In the genomic region with DNA sequence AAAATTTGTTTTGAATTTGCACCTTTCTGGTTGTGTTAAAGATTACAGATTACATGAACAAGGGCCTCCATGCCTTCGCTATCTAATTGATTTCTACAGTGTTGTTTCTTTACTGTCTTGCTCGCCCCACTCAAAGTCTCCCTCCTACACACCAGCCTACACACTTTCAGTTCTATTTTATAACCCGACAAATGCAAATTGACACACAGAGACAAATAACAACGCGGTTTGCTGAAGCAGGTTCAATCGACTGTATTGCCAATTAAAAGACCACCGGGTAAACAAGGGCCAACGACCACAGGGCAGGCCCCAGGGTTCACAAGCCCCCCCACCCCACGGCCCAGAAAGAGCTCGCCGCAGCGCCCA, we compare ENCODE assay signal across 8 cellular contexts. TPM values are rescaled to one million over a fixed set of nuclear protein-coding genes. Genes with fewer than 3 reads are reported as not detected.
A peak's percentile ranks its signal among the peaks of the same experiment; 100 is the strongest.
DNase-seq lines count a peak whose midpoint lies in the region; ATAC-seq and TF ChIP-seq lines count a peak whose summit lies in the region.

No MANE protein-coding gene starts in this region.

- peaks cover 5% of the 10 kb centered on the region; the same call in 1 of the 2 replicates for H3K36me3 ChIP-seq in HUES64 (ENCODE audit: insufficient read depth, low read length)
- H3K36me3 ChIP-seq in mucosa of stomach (ENCODE audit: control insufficient read depth, insufficient read depth, low read length): no peaks in the 10 kb centered on the region

- peak; percentile 15 for ATAC-seq in GM18867 (IDR thresholded peaks at IDR 0.05; ENCODE audit: unreplicated experiment)

- DNase-seq in cardiac fibroblast (ENCODE audit: low read depth in 2 of 2) (no peak), NCI-H2196 treated with DMSO at 0.1 percent for 48 hours (lab: John Stamatoyannopoulos, UW; ENCODE audit: unreplicated experiment) (no peak), OCI-M2 (lab: John Stamatoyannopoulos, UW; ENCODE audit: unreplicated experiment) (no peak), mucosa of gallbladder (ENCODE audit: low spot score) (no peak), T1000 (lab: John Stamatoyannopoulos, UW) (no peak)

- WGBS in HUES64: under 1% methylated on average over 12 of the region's 12 CpGs

- TF ChIP-seq CTCF in cardiac fibroblast (IDR thresholded peaks at IDR 0.05; ENCODE audit: low read depth, low read length): no peak

- H3K9ac ChIP-seq in HUES64 (ENCODE audit: low read depth, low read length) (peak overlapping the region; percentile 94), mucosa of stomach (ENCODE audit: low read length) (peak overlapping the region; percentile 76)

- H3K9me3 ChIP-seq in HUES64 (ENCODE audit: insufficient read depth, low read depth, low read length) (no peaks in the 10 kb centered on the region), mucosa of stomach (ENCODE audit: control insufficient read depth, low read length) (no peaks in the 10 kb centered on the region)

- H3K27me3 ChIP-seq in HUES64 (ENCODE audit: insufficient read depth, low read length): no peaks in the 10 kb centered on the region
- no peaks in the 10 kb centered on the region for H3K27me3 ChIP-seq in mucosa of stomach (ENCODE audit: control insufficient read depth, insufficient read depth, low read length)

- peak overlapping the region; percentile 94 for H3K27ac ChIP-seq in HUES64 (ENCODE audit: low read depth, low read length)

- H3K4me3 ChIP-seq in HUES64 (ENCODE audit: low read length): peak overlapping the region; percentile 93
- peak overlapping the region; percentile 88 to 90 for H3K4me3 ChIP-seq in cardiac fibroblast (replicated peaks in 1 of 2; ENCODE audit: low read depth in 2 of 2, low read length in 2 of 2)
- peak overlapping the region; percentile 39 for H3K4me3 ChIP-seq in mucosa of stomach (ENCODE audit: low read length)

- H3K4me1 ChIP-seq in HUES64 (ENCODE audit: insufficient read depth, low read length): peaks cover 29% of the 10 kb centered on the region
- peaks cover 41% of the 10 kb centered on the region for H3K4me1 ChIP-seq in mucosa of stomach (ENCODE audit: control insufficient read depth, insufficient read depth, low read length)

RNA-seq across cellular contexts. Expression of a gene that starts 0.9 kb away (rescaled TPM):
- polyA plus RNA-seq in HUES64 (2013, experiment 1 of 2): 141 TPM
- 127 TPM for polyA plus RNA-seq in HUES64 (2013, experiment 2 of 2)
- 117 TPM for total RNA-seq in mucosa of gallbladder

RNA-seq across cellular contexts. Expression of a gene that starts 58.0 kb away (rescaled TPM):
- polyA plus RNA-seq in HUES64 (2013, experiment 1 of 2): 16.8 TPM
- 16.8 TPM for polyA plus RNA-seq in HUES64 (2013, experiment 2 of 2)
- total RNA-seq in mucosa of gallbladder: 80.3 TPM

RNA-seq across cellular contexts. Expression of a gene that starts 58.3 kb away (rescaled TPM):
- polyA plus RNA-seq in HUES64 (2013, experiment 1 of 2): 50.8 TPM
- 46.6 TPM for polyA plus RNA-seq in HUES64 (2013, experiment 2 of 2)
- 69.3 TPM for total RNA-seq in mucosa of gallbladder

Comparison
In these comparisons a context has a peak if more than half of its experiments do, and no peak if none do; other contexts are left out.
1. H3K4me3 ChIP-seq: peak in every context shown above with its lines; median percentile 93 in HUES64; 89 in cardiac fibroblast; 39 in mucosa of stomach.